In the genomic region with DNA sequence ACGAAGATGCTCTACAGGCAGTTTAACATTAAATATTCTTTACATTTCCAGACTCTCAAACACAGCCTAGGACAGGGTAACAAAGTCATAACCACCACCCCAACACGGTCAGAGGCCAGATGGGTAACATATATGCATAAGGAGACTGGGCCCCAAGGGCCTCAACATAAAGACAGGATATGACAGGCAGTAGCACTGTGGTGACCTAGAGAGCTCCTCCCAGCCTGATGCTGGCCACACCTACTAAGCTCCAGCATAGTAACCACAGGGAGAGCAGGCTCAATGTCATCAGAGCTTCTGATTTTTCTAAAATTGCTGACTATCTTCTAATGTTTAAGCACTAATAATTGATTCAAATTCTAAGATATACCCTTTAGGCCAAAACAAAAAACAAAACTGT, we compare ENCODE assay signal across 11 cellular contexts. TPM values are rescaled to one million over a fixed set of nuclear protein-coding genes. Genes with fewer than 3 reads are reported as not detected.
DNase-seq lines count a peak whose midpoint lies in the region; ATAC-seq, FAIRE-seq and TF ChIP-seq lines count a peak whose summit lies in the region.
"Had no signal": no experiment of that assay in that cellular context is flagged by ENCODE, and none has a peak within 500 bp of the region (broad histone marks: within the 10 kb centered on the region; RNA-seq: fewer than 3 reads in every experiment).

No MANE protein-coding gene starts in this region.

- H3K4me3 ChIP-seq in kidney (ENCODE audit: low read length in 2 of 2) = no peak overlapping the region
- H3K4me3 ChIP-seq: cardiac muscle cell had no signal

- FAIRE-seq in kidney (lab: Jason Lieb, UNC) = no peak

- POLR2A ChIA-PET in WTC11 (lab: Charles Lee) = no interaction called here

- peak; percentile 24 to 25 for DNase-seq in activated T-cell treated with anti-CD3 and anti-CD28 coated beads, Interleukin-2, amount 50 U/mL, for 72 hours
- DNase-seq in activated T-cell treated with anti-CD3 and anti-CD28 coated beads, Interleukin-2, amount 50 U/mL, for 24 hours = no peak
- no peak for DNase-seq in WTC11 (ENCODE audit: low spot score)
- DNase-seq in stimulated activated naive CD8-positive, alpha-beta T cell treated with anti-CD3 and anti-CD28 coated beads, Interleukin-15, amount 100 ng/mL, for 72 hours = peak in 1 of 2 donors; percentile 19
- DNase-seq in kidney = no peak
- DNase-seq in occipital lobe (lab: John Stamatoyannopoulos, UW) = no peak
- DNase-seq in DMS79 treated with DMSO at 0.1 percent for 48 hours (lab: John Stamatoyannopoulos, UW) = no peak

- H3K4me1 Mint-ChIP-seq in activated T-cell treated with anti-CD3 and anti-CD28 coated beads, Interleukin-2, amount 50 U/mL, for 72 hours (ENCODE audit: low read depth) = peaks cover 7% of the 10 kb centered on the region
- peaks cover 7% of the 10 kb centered on the region for H3K4me1 Mint-ChIP-seq in activated T-cell treated with anti-CD3 and anti-CD28 coated beads, Interleukin-2, amount 50 U/mL, for 24 hours (ENCODE audit: low read depth)
- peaks cover 30% of the 10 kb centered on the region for H3K4me1 Mint-ChIP-seq in WTC11
- peaks cover 4% of the 10 kb centered on the region for H3K4me1 Mint-ChIP-seq in stimulated activated naive CD8-positive, alpha-beta T cell treated with anti-CD3 and anti-CD28 coated beads, Interleukin-15, amount 100 ng/mL, for 72 hours

- H3K9me3 ChIP-seq in kidney (ENCODE audit: control insufficient read depth in 1 of 2, low read length in 2 of 2) = no peaks in the 10 kb centered on the region

- intact Hi-C loops in kidney (cut with DNase I) = no loop called here

- CTCF ChIA-PET in WTC11 (lab: Charles Lee) = interaction anchor here (0.6 to 1.9 kb wide), 5 partner anchors 11 to 779 kb away, joined by 3 to 5 read pairs (median 4); a partner anchor contains a TSS

- no peak overlapping the region for H3K4me3 Mint-ChIP-seq in activated T-cell treated with anti-CD3 and anti-CD28 coated beads, Interleukin-2, amount 50 U/mL, for 72 hours
- H3K4me3 Mint-ChIP-seq in activated T-cell treated with anti-CD3 and anti-CD28 coated beads, Interleukin-2, amount 50 U/mL, for 24 hours = no peak overlapping the region
- no peak overlapping the region for H3K4me3 Mint-ChIP-seq in WTC11
- no peak overlapping the region for H3K4me3 Mint-ChIP-seq in stimulated activated naive CD8-positive, alpha-beta T cell treated with anti-CD3 and anti-CD28 coated beads, Interleukin-15, amount 100 ng/mL, for 72 hours

- TF ChIP-seq CTCF in WTC11 (IDR thresholded peaks at IDR 0.05) = no peak
- TF ChIP-seq CTCF in kidney (IDR thresholded peaks at IDR 0.05; ENCODE audit: borderline replicate concordance, extremely low read depth, insufficient read depth) = no peak

- no peak overlapping the region for H3K9ac ChIP-seq in kidney (ENCODE audit: low read length in 2 of 2)

- H3K27ac ChIP-seq in kidney (ENCODE audit: low read depth in 2 of 2, low read length in 2 of 2) = no peak overlapping the region
- H3K27ac ChIP-seq: C4-2B, cardiac muscle cell had no signal

- no peak overlapping the region for H3K27ac Mint-ChIP-seq in activated T-cell treated with anti-CD3 and anti-CD28 coated beads, Interleukin-2, amount 50 U/mL, for 72 hours
- H3K27ac Mint-ChIP-seq in activated T-cell treated with anti-CD3 and anti-CD28 coated beads, Interleukin-2, amount 50 U/mL, for 24 hours = no peak overlapping the region
- H3K27ac Mint-ChIP-seq in WTC11 = no peak overlapping the region
- H3K27ac Mint-ChIP-seq in stimulated activated naive CD8-positive, alpha-beta T cell treated with anti-CD3 and anti-CD28 coated beads, Interleukin-15, amount 100 ng/mL, for 72 hours = peak overlapping the region; percentile 37 to 77

- ATAC-seq in activated T-cell treated with anti-CD3 and anti-CD28 coated beads, Interleukin-2, amount 50 U/mL, for 72 hours (replicated peaks in 1 of 2) = peak; percentile 87 to 98
- peak; percentile 83 for ATAC-seq in HG03039 (IDR thresholded peaks at IDR 0.05; ENCODE audit: unreplicated experiment)
- peak; percentile 87 for ATAC-seq in WTC11
- ATAC-seq in stimulated activated naive CD8-positive, alpha-beta T cell treated with anti-CD3 and anti-CD28 coated beads, Interleukin-15, amount 100 ng/mL, for 72 hours = peak; percentile 94

- H3K4me1 ChIP-seq in kidney (ENCODE audit: control insufficient read depth in 1 of 2, insufficient read depth in 1 of 2, low read depth in 1 of 2, low read length in 2 of 2) = no peaks in the 10 kb centered on the region

- H3K9me3 Mint-ChIP-seq in activated T-cell treated with anti-CD3 and anti-CD28 coated beads, Interleukin-2, amount 50 U/mL, for 72 hours = no peaks in the 10 kb centered on the region
- no peaks in the 10 kb centered on the region for H3K9me3 Mint-ChIP-seq in activated T-cell treated with anti-CD3 and anti-CD28 coated beads, Interleukin-2, amount 50 U/mL, for 24 hours
- H3K9me3 Mint-ChIP-seq in WTC11 = no peaks in the 10 kb centered on the region
- H3K9me3 Mint-ChIP-seq in stimulated activated naive CD8-positive, alpha-beta T cell treated with anti-CD3 and anti-CD28 coated beads, Interleukin-15, amount 100 ng/mL, for 72 hours = no peaks in the 10 kb centered on the region

- no peaks in the 10 kb centered on the region for H3K27me3 Mint-ChIP-seq in activated T-cell treated with anti-CD3 and anti-CD28 coated beads, Interleukin-2, amount 50 U/mL, for 72 hours (ENCODE audit: low read depth)
- H3K27me3 Mint-ChIP-seq in activated T-cell treated with anti-CD3 and anti-CD28 coated beads, Interleukin-2, amount 50 U/mL, for 24 hours = no peaks in the 10 kb centered on the region
- H3K27me3 Mint-ChIP-seq in WTC11 (ENCODE audit: low read depth) = no peaks in the 10 kb centered on the region
- H3K27me3 Mint-ChIP-seq in stimulated activated naive CD8-positive, alpha-beta T cell treated with anti-CD3 and anti-CD28 coated beads, Interleukin-15, amount 100 ng/mL, for 72 hours = no peaks in the 10 kb centered on the region

- H3K36me3 ChIP-seq in kidney (ENCODE audit: control insufficient read depth in 1 of 2, insufficient read depth in 2 of 2, low read length in 2 of 2) = no peaks in the 10 kb centered on the region
- H3K36me3 ChIP-seq: cardiac muscle cell had no signal

- H3K36me3 Mint-ChIP-seq in activated T-cell treated with anti-CD3 and anti-CD28 coated beads, Interleukin-2, amount 50 U/mL, for 72 hours (ENCODE audit: insufficient read depth in 2 of 2) = no peaks in the 10 kb centered on the region
- H3K36me3 Mint-ChIP-seq in activated T-cell treated with anti-CD3 and anti-CD28 coated beads, Interleukin-2, amount 50 U/mL, for 24 hours (ENCODE audit: low read depth) = no peaks in the 10 kb centered on the region
- H3K36me3 Mint-ChIP-seq in WTC11 = no peaks in the 10 kb centered on the region

TF ChIP-seq in WTC11, 78 proteins besides CTCF, POLR2A, EP300 and RAD21 (continues in another document):
- no peak for TF ChIP-seq RELA (CRISPR knock-in tag; IDR thresholded peaks at IDR 0.05; ENCODE audit: borderline replicate concordance)
- no peak for TF ChIP-seq TEAD1 (CRISPR knock-in tag; IDR thresholded peaks at IDR 0.05)
- no peak for TF ChIP-seq NR2C2 (CRISPR knock-in tag; IDR thresholded peaks at IDR 0.05)
- TF ChIP-seq, protein P1, sequence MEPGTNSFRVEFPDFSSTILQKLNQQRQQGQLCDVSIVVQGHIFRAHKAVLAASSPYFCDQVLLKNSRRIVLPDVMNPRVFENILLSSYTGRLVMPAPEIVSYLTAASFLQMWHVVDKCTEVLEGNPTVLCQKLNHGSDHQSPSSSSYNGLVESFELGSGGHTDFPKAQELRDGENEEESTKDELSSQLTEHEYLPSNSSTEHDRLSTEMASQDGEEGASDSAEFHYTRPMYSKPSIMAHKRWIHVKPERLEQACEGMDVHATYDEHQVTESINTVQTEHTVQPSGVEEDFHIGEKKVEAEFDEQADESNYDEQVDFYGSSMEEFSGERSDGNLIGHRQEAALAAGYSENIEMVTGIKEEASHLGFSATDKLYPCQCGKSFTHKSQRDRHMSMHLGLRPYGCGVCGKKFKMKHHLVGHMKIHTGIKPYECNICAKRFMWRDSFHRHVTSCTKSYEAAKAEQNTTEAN (CRISPR knock-in tag; IDR thresholded peaks at IDR 0.05) = no peak
- TF ChIP-seq, protein P2, sequence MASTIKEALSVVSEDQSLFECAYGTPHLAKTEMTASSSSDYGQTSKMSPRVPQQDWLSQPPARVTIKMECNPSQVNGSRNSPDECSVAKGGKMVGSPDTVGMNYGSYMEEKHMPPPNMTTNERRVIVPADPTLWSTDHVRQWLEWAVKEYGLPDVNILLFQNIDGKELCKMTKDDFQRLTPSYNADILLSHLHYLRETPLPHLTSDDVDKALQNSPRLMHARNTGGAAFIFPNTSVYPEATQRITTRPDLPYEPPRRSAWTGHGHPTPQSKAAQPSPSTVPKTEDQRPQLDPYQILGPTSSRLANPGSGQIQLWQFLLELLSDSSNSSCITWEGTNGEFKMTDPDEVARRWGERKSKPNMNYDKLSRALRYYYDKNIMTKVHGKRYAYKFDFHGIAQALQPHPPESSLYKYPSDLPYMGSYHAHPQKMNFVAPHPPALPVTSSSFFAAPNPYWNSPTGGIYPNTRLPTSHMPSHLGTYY (CRISPR knock-in tag; IDR thresholded peaks at IDR 0.05) = no peak
- no peak for TF ChIP-seq ZBTB21 (CRISPR knock-in tag; IDR thresholded peaks at IDR 0.05; ENCODE audit: borderline replicate concordance)
- TF ChIP-seq ZNF121 (CRISPR knock-in tag; IDR thresholded peaks at IDR 0.05) = no peak
- TF ChIP-seq, protein P3, sequence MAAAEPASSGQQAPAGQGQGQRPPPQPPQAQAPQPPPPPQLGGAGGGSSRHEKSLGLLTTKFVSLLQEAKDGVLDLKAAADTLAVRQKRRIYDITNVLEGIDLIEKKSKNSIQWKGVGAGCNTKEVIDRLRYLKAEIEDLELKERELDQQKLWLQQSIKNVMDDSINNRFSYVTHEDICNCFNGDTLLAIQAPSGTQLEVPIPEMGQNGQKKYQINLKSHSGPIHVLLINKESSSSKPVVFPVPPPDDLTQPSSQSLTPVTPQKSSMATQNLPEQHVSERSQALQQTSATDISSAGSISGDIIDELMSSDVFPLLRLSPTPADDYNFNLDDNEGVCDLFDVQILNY (CRISPR knock-in tag; IDR thresholded peaks at IDR 0.05) = no peak
- TF ChIP-seq NFYB (CRISPR knock-in tag; conservative IDR thresholded peaks at IDR 0.05; ENCODE audit: low read depth) = no peak
- TF ChIP-seq, protein P4, sequence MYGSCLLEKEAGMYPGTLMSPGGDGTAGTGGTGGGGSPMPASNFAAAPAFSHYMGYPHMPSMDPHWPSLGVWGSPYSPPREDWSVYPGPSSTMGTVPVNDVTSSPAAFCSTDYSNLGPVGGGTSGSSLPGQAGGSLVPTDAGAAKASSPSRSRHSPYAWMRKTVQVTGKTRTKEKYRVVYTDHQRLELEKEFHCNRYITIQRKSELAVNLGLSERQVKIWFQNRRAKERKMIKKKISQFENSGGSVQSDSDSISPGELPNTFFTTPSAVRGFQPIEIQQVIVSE (CRISPR knock-in tag; IDR thresholded peaks at IDR 0.05; ENCODE audit: borderline replicate concordance) = no peak
- TF ChIP-seq SOX15 (CRISPR knock-in tag; IDR thresholded peaks at IDR 0.05) = no peak
- TF ChIP-seq ZNF396 (CRISPR knock-in tag; IDR thresholded peaks at IDR 0.05; ENCODE audit: borderline replicate concordance) = no peak
- TF ChIP-seq JAZF1 (CRISPR knock-in tag; IDR thresholded peaks at IDR 0.05) = no peak

RNA-seq across cellular contexts. Expression of a gene that starts 21.7 kb away (rescaled TPM):
- not detected for total RNA-seq in activated T-cell treated with anti-CD3 and anti-CD28 coated beads, Interleukin-2, amount 50 U/mL, for 72 hours
- total RNA-seq in WTC11 (2021) = not detected in 3 replicates
- total RNA-seq in kidney = 0.16 TPM
- 5.1 TPM for polyA plus RNA-seq in kidney (ENCODE audit: insufficient read depth, low read depth, low replicate concordance)
- total RNA-seq in occipital lobe = not detected
- total RNA-seq: cardiac muscle cell, temporal lobe had no signal
- polyA plus RNA-seq: cardiac muscle cell had no signal

Comparison
In these comparisons a context has a peak if more than half of its experiments do, and no peak if none do; other contexts are left out.
1. DNase-seq: peak in activated T-cell treated with anti-CD3 and anti-CD28 coated beads, Interleukin-2, amount 50 U/mL, for 72 hours (2 of 2); none in activated T-cell treated with anti-CD3 and anti-CD28 coated beads, Interleukin-2, amount 50 U/mL, for 24 hours (single experiment), WTC11 (single experiment), kidney (single experiment), occipital lobe (single experiment) and DMS79 treated with DMSO at 0.1 percent for 48 hours (single experiment).
2. H3K27ac Mint-ChIP-seq: peak in stimulated activated naive CD8-positive, alpha-beta T cell treated with anti-CD3 and anti-CD28 coated beads, Interleukin-15, amount 100 ng/mL, for 72 hours (2 of 2); none in activated T-cell treated with anti-CD3 and anti-CD28 coated beads, Interleukin-2, amount 50 U/mL, for 72 hours (single experiment), activated T-cell treated with anti-CD3 and anti-CD28 coated beads, Interleukin-2, amount 50 U/mL, for 24 hours (single experiment) and WTC11 (single experiment).
3. Peak in every context shown above with its lines, with median percentiles within 50 percentile points of each other: ATAC-seq.